16 cellular contexts compared by ENCODE assay signal in the genomic region with DNA sequence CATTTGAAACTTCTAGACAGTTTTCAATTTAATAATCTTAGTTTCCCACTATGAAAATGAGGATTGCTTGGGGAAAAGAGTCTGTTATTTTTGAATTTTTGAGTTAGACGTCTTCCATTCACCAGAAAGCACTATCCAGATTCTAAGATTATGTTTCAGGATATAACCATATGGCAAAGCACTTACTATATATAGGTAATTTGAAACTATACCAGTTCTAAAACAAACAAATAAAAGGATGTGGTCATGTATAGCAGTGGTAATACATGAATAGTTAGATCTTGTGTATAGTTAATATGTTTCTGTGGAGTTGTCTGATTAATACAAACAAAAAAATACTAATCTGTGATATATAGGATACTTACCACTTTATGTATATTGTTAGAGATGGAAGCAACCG.
A peak's percentile ranks its signal among the peaks of the same experiment; 100 is the strongest.
DNase-seq lines count a peak whose midpoint lies in the region; TF ChIP-seq lines count a peak whose summit lies in the region.
"Had no signal": no experiment of that assay in that cellular context is flagged by ENCODE, and none has a peak within 500 bp of the region (broad histone marks: within the 10 kb centered on the region; RNA-seq: fewer than 3 reads in every experiment).

No MANE protein-coding gene starts in this region.

- intact Hi-C loops in tibial artery (cut with DNase I; ENCODE audit: low total_unique reads), result no loop called here

- H3K27me3 ChIP-seq in tibial artery, result no peaks in the 10 kb centered on the region

- no peaks in the 10 kb centered on the region for H3K9me3 ChIP-seq in tibial artery

- peak overlapping the region; percentile 68; the same call in 1 of the 2 replicates for H3K27ac ChIP-seq in C4-2B
- peak overlapping the region; percentile 46 for H3K27ac ChIP-seq in epithelial cell of prostate
- no peak overlapping the region for H3K27ac ChIP-seq in coronary artery
- no peak overlapping the region for H3K27ac ChIP-seq in tibial artery

- H3K4me3 ChIP-seq in coronary artery (no peak overlapping the region), tibial artery (no peak overlapping the region)

- H3K4me1 ChIP-seq in tibial artery, result no peaks in the 10 kb centered on the region

- DNase-seq in DMS 273 treated with DMSO at 0.1 percent for 48 hours (lab: John Stamatoyannopoulos, UW), result peak; percentile 33
- peak; percentile 72 for DNase-seq in NCI-H2171 treated with DMSO at 0.1 percent for 48 hours (lab: John Stamatoyannopoulos, UW)
- DNase-seq in epithelial cell of prostate (ENCODE audit: low read depth, low spot score), result no peak
- no peak for DNase-seq in A172 (ENCODE audit: low spot score)
- DNase-seq in coronary artery (ENCODE audit: low spot score), result no peak
- no peak for DNase-seq in tibial artery
- DNase-seq: DND-41, GOT3, NCI-H1417, NCI-H1694 treated with DMSO at 0.1 percent for 48 hours, NCI-H2081 treated with DMSO at 0.1 percent for 48 hours, NCI-H226, NCI-H524 treated with DMSO at 0.1 percent for 48 hours, OCI-M1, Right ventricle myocardium superior had no signal

- TF ChIP-seq CTCF in C4-2B (conservative IDR thresholded peaks at IDR 0.05) (no peak), coronary artery (IDR thresholded peaks at IDR 0.05) (no peak), tibial artery (IDR thresholded peaks at IDR 0.05) (no peak)

- no peaks in the 10 kb centered on the region for H3K36me3 ChIP-seq in tibial artery

Comparison
In these comparisons a context has a peak if more than half of its experiments do, and no peak if none do; other contexts are left out.
1. H3K27ac ChIP-seq: peak in C4-2B (single experiment) and epithelial cell of prostate (single experiment); none in coronary artery (0 of 2) and tibial artery (0 of 2).
2. DNase-seq: peak in DMS 273 treated with DMSO at 0.1 percent for 48 hours (single experiment) and NCI-H2171 treated with DMSO at 0.1 percent for 48 hours (single experiment); none in epithelial cell of prostate (single experiment), A172 (single experiment), coronary artery (single experiment) and tibial artery (0 of 2).